ENCODE assay signal across 8 cellular contexts in genomic region chr11:114195981-114196731, GRCh38.
DNase-seq lines count a peak whose midpoint lies in the region; ATAC-seq lines count a peak whose summit lies in the region.
"Had no signal": no experiment of that assay in that cellular context is flagged by ENCODE, and none has a peak within 500 bp of the region (broad histone marks: within the 10 kb centered on the region; RNA-seq: fewer than 3 reads in every experiment).

No MANE protein-coding gene starts in this region.

- H3K27ac ChIP-seq in layer of hippocampus (ENCODE audit: low read depth, low read length) (peak overlapping the region; percentile 42), temporal lobe (ENCODE audit: low read depth, low read length) (peak overlapping the region; percentile 11)

- H3K9me3 ChIP-seq in adipocyte (ENCODE audit: control insufficient read depth, low read length): peaks cover 11% of the 10 kb centered on the region

- DNase-seq in adipocyte (ENCODE audit: low read depth) (no peak), COR-L47 (lab: John Stamatoyannopoulos, UW) (no peak)
- DNase-seq in activated effector memory CD4-positive, alpha-beta T cell treated with anti-CD3 and anti-CD28 coated beads, Interleukin-2, amount 50 U/mL, for 16 hours: no peak
- DNase-seq: NCI-H1417 treated with DMSO at 0.1 percent for 48 hours had no signal

- H3K36me3 Mint-ChIP-seq in IgD-negative memory B cell: no peaks in the 10 kb centered on the region

- ATAC-seq in GM21723 (IDR thresholded peaks at IDR 0.05; ENCODE audit: unreplicated experiment): no peak

- H3K27me3 ChIP-seq in adipocyte (replicated peaks; ENCODE audit: control insufficient read depth, insufficient read depth, low read length) (no peaks in the 10 kb centered on the region), layer of hippocampus (ENCODE audit: control insufficient read depth, insufficient read depth, low read length) (no peaks in the 10 kb centered on the region)

- H3K27ac Mint-ChIP-seq in IgD-negative memory B cell: peak overlapping the region in 2 of 3 donors; percentile 80 to 85

- peak overlapping the region; percentile 89 for H3K9ac ChIP-seq in adipocyte (ENCODE audit: low read length)

- peak overlapping the region in 2 of 4 donors; percentile 77 to 80 for H3K4me3 Mint-ChIP-seq in IgD-negative memory B cell

- peaks cover 43% of the 10 kb centered on the region for H3K36me3 ChIP-seq in adipocyte (ENCODE audit: control insufficient read depth, insufficient read depth, low read length, severe bottlenecking)

- H3K4me1 Mint-ChIP-seq in IgD-negative memory B cell: peaks cover 7 to 17% (median 15%) of the 10 kb centered on the region in 3 donors

- H3K4me3 ChIP-seq in adipocyte (ENCODE audit: low read length): no peak overlapping the region

- peaks cover 75% of the 10 kb centered on the region for H3K4me1 ChIP-seq in adipocyte (ENCODE audit: control insufficient read depth, insufficient read depth, low read length)

- H3K27me3 Mint-ChIP-seq in IgD-negative memory B cell: no peaks in the 10 kb centered on the region

- H3K9me3 Mint-ChIP-seq in IgD-negative memory B cell: peaks cover 0 to 6% (median 0%) of the 10 kb centered on the region in 3 donors
